Comparison of ENCODE assay signal across 1 cellular context in genomic region chr17:82292251-82293154, GRCh38.
TF ChIP-seq lines count a peak whose summit lies in the region.

No MANE protein-coding gene starts in this region.

TF ChIP-seq in WTC11, 78 proteins besides CTCF, POLR2A, EP300 and RAD21 (continued from another document and continues in another):
- no peak for TF ChIP-seq STAT6 (CRISPR knock-in tag; conservative IDR thresholded peaks at IDR 0.05; ENCODE audit: low read depth)
- peak; percentile 88 for TF ChIP-seq NFYB (CRISPR knock-in tag; conservative IDR thresholded peaks at IDR 0.05; ENCODE audit: low read depth)
- no peak for TF ChIP-seq ZNF281 (CRISPR knock-in tag; IDR thresholded peaks at IDR 0.05)
- no peak for TF ChIP-seq NR1H2 (CRISPR knock-in tag; IDR thresholded peaks at IDR 0.05)
- TF ChIP-seq GTF2I (CRISPR knock-in tag; conservative IDR thresholded peaks at IDR 0.05) = peak; percentile 88
- TF ChIP-seq ZSCAN18 (CRISPR knock-in tag; IDR thresholded peaks at IDR 0.05) = no peak
- no peak for TF ChIP-seq CBFB (CRISPR knock-in tag; IDR thresholded peaks at IDR 0.05; ENCODE audit: low read depth)
- TF ChIP-seq TP53 (CRISPR knock-in tag; IDR thresholded peaks at IDR 0.05) = no peak
- TF ChIP-seq ZBTB43 (CRISPR knock-in tag; IDR thresholded peaks at IDR 0.05) = 0 out of 2 replicates have a peak, but pooled peaks have one; percentile 18
- TF ChIP-seq TCF7 (CRISPR knock-in tag; IDR thresholded peaks at IDR 0.05; ENCODE audit: low read depth) = no peak
- TF ChIP-seq KAT7 (CRISPR knock-in tag; IDR thresholded peaks at IDR 0.05; ENCODE audit: borderline replicate concordance) = 0 out of 2 replicates have a peak, but pooled peaks have one; percentile 43
- no peak for TF ChIP-seq FOXP1 (CRISPR knock-in tag; IDR thresholded peaks at IDR 0.05; ENCODE audit: borderline replicate concordance)
- peak; percentile 99 for TF ChIP-seq USF1 (CRISPR knock-in tag; IDR thresholded peaks at IDR 0.05)
- TF ChIP-seq OVOL2 (CRISPR knock-in tag; IDR thresholded peaks at IDR 0.05; ENCODE audit: borderline replicate concordance) = no peak
- no peak for TF ChIP-seq PRDM15 (CRISPR knock-in tag; IDR thresholded peaks at IDR 0.05)
- TF ChIP-seq SMAD4 (CRISPR knock-in tag; IDR thresholded peaks at IDR 0.05) = no peak
- peak; percentile 99 for TF ChIP-seq USF2 (CRISPR knock-in tag; IDR thresholded peaks at IDR 0.05)
- no peak for TF ChIP-seq ATF1 (CRISPR knock-in tag; IDR thresholded peaks at IDR 0.05)
- TF ChIP-seq EMX1 (CRISPR knock-in tag; IDR thresholded peaks at IDR 0.05) = no peak
- TF ChIP-seq SMAD3 (CRISPR knock-in tag; IDR thresholded peaks at IDR 0.05; ENCODE audit: borderline replicate concordance) = no peak
- TF ChIP-seq ATF6 (CRISPR knock-in tag; IDR thresholded peaks at IDR 0.05) = no peak
- no peak for TF ChIP-seq PRRX2 (CRISPR knock-in tag; IDR thresholded peaks at IDR 0.05)
- TF ChIP-seq ZNF219 (CRISPR knock-in tag; IDR thresholded peaks at IDR 0.05; ENCODE audit: borderline replicate concordance) = no peak
- TF ChIP-seq FOXK1 (CRISPR knock-in tag; IDR thresholded peaks at IDR 0.05) = peak; percentile 69; the same call in 1 of the 2 replicates
- no peak for TF ChIP-seq CREB1 (CRISPR knock-in tag; IDR thresholded peaks at IDR 0.05)
- TF ChIP-seq E2F1 (CRISPR knock-in tag; IDR thresholded peaks at IDR 0.05) = no peak
- TF ChIP-seq JAZF1 (CRISPR knock-in tag; IDR thresholded peaks at IDR 0.05) = no peak
- TF ChIP-seq E2F5 (CRISPR knock-in tag; IDR thresholded peaks at IDR 0.05) = peak; percentile 69; the same call in 1 of the 2 replicates
- no peak for TF ChIP-seq ZNF532 (CRISPR knock-in tag; IDR thresholded peaks at IDR 0.05; ENCODE audit: borderline replicate concordance)
- no peak for TF ChIP-seq ZMAT4 (CRISPR knock-in tag; IDR thresholded peaks at IDR 0.05)
- TF ChIP-seq HMGA2 (CRISPR knock-in tag; IDR thresholded peaks at IDR 0.05) = no peak
- no peak for TF ChIP-seq ZNF423 (CRISPR knock-in tag; IDR thresholded peaks at IDR 0.05)
- TF ChIP-seq JUN (CRISPR knock-in tag; IDR thresholded peaks at IDR 0.05) = 0 out of 2 replicates have a peak, but pooled peaks have one; percentile 28
